In genomic region chr11:48021201-48021820, GRCh38 we compare ENCODE assay signal across 7 cellular contexts. TPM values are rescaled to one million over a fixed set of nuclear protein-coding genes. Genes with fewer than 3 reads are reported as not detected.
DNase-seq lines count a peak whose midpoint lies in the region; ATAC-seq and TF ChIP-seq lines count a peak whose summit lies in the region.
"Not testable (repeated sequence)": the region's sequence is repeated elsewhere in the genome, so short reads cannot be mapped to it uniquely, and the experiment has no call there.

No MANE protein-coding gene starts in this region.

- not testable (repeated sequence) for H3K4me3 Mint-ChIP-seq in CD14-positive monocyte; T-cell; activated T-helper 2 cell treated with anti-CD3 and anti-CD28 coated beads, Interferon-gamma antibody, Interleukin-2, Interleukin-4, amounts not matched to agents 10 μg/mL and 5 μg/mL and 100 μg/mL, durations not matched to agents 14 hours and 24 hours and 36 hours (ENCODE audit: low read depth); natural killer cell

- TF ChIP-seq POLR2A in spleen (IDR thresholded peaks at IDR 0.05), result not testable (repeated sequence)

- H3K36me3 Mint-ChIP-seq in CD14-positive monocyte (peaks cover 24 to 28% of the 10 kb centered on the region in 2 donors), T-cell (peaks cover 22% of the 10 kb centered on the region)
- peaks cover 44% of the 10 kb centered on the region for H3K36me3 Mint-ChIP-seq in activated T-helper 2 cell treated with anti-CD3 and anti-CD28 coated beads, Interferon-gamma antibody, Interleukin-2, Interleukin-4, amounts not matched to agents 10 μg/mL and 5 μg/mL and 100 μg/mL, durations not matched to agents 14 hours and 24 hours and 36 hours (ENCODE audit: low read depth)
- not testable (repeated sequence) for H3K36me3 Mint-ChIP-seq in natural killer cell

- not testable (repeated sequence) for DNase-seq in CD14-positive monocyte (ENCODE audit: low spot score); T-cell; activated T-helper 2 cell treated with anti-CD3 and anti-CD28 coated beads, Interferon-gamma antibody, Interleukin-2, Interleukin-4, amounts not matched to agents 10 μg/mL and 5 μg/mL and 100 μg/mL, durations not matched to agents 14 hours and 24 hours and 36 hours (ENCODE audit: low spot score); natural killer cell; spleen
- DNase-seq in NCI-H69 (lab: John Stamatoyannopoulos, UW), result peak; percentile 45

- not testable (repeated sequence) for H3K27me3 Mint-ChIP-seq in CD14-positive monocyte (ENCODE audit: low read depth in 3 of 3); T-cell; activated T-helper 2 cell treated with anti-CD3 and anti-CD28 coated beads, Interferon-gamma antibody, Interleukin-2, Interleukin-4, amounts not matched to agents 10 μg/mL and 5 μg/mL and 100 μg/mL, durations not matched to agents 14 hours and 24 hours and 36 hours (ENCODE audit: low read depth); natural killer cell (ENCODE audit: low read depth in 2 of 2)

- H3K27ac Mint-ChIP-seq in CD14-positive monocyte (peak overlapping the region; percentile 92 to 99 (median 97)), T-cell (peak overlapping the region; percentile 5 to 39), natural killer cell (peak overlapping the region; percentile 99)
- peak overlapping the region; percentile 9 for H3K27ac Mint-ChIP-seq in activated T-helper 2 cell treated with anti-CD3 and anti-CD28 coated beads, Interferon-gamma antibody, Interleukin-2, Interleukin-4, amounts not matched to agents 10 μg/mL and 5 μg/mL and 100 μg/mL, durations not matched to agents 14 hours and 24 hours and 36 hours

- not testable (repeated sequence) for H3K4me3 ChIP-seq in HEK293 (ENCODE audit: low read depth, low read length); spleen

- not testable (repeated sequence) for ATAC-seq in T-cell (replicated peaks in 1 of 4); natural killer cell

- CTCF ChIA-PET in HEK293 (lab: Yijun Ruan, JAX), result not testable (repeated sequence)
- CTCF ChIA-PET in T-cell (lab: Charles Lee), result interaction anchor here in 1 of 2 donors (1.6 kb wide), 1 partner anchor 20 kb away, joined by 8 read pairs; no protein-coding TSS in a partner anchor

- not testable (repeated sequence) for TF ChIP-seq CTCF in CD14-positive monocyte (IDR thresholded peaks at IDR 0.05); HEK293 (tag by site-specific recombination; IDR thresholded peaks at IDR 0.05); natural killer cell (IDR thresholded peaks at IDR 0.05); spleen (IDR thresholded peaks at IDR 0.05 in 8 of 11, conservative IDR thresholded peaks at IDR 0.05 in 3 of 11)

- WGBS in spleen, 5 donors, result 94 to 97% (median 96%) methylated on average over 10 of the region's 10 CpGs

- not testable (repeated sequence) for H3K4me1 ChIP-seq in HEK293 (ENCODE audit: control insufficient read depth, insufficient read depth, low read length)
- H3K4me1 ChIP-seq in spleen, result peaks cover 38 to 100% (median 90%) of the 10 kb centered on the region in 6 donors

- not testable (repeated sequence) for H3K9me3 ChIP-seq in HEK293 (ENCODE audit: control insufficient read depth, insufficient read depth, low read depth, low read length); spleen

- not testable (repeated sequence) for H3K9me3 Mint-ChIP-seq in CD14-positive monocyte; T-cell; activated T-helper 2 cell treated with anti-CD3 and anti-CD28 coated beads, Interferon-gamma antibody, Interleukin-2, Interleukin-4, amounts not matched to agents 10 μg/mL and 5 μg/mL and 100 μg/mL, durations not matched to agents 14 hours and 24 hours and 36 hours; natural killer cell

- intact Hi-C loops in CD14-positive monocyte (cut with micrococcal nuclease), result loop anchor here in 1 of 2 donors (5.0 kb wide), 1 partner anchor 86 kb away; no protein-coding TSS in a partner anchor
- intact Hi-C loops in activated T-helper 2 cell treated with anti-CD3 and anti-CD28 coated beads, Interferon-gamma antibody, Interleukin-2, Interleukin-4, amounts not matched to agents 10 μg/mL and 5 μg/mL and 100 μg/mL, durations not matched to agents 14 hours and 24 hours and 36 hours (cut with micrococcal nuclease), result loop anchor here (2.0 kb wide), 1 partner anchor 13 kb away; no protein-coding TSS in a partner anchor
- intact Hi-C loops in natural killer cell (cut with micrococcal nuclease); spleen (cut with DNase I; ENCODE audit: low total_unique reads): not testable (repeated sequence)

- peaks cover 93% of the 10 kb centered on the region for H3K4me1 Mint-ChIP-seq in CD14-positive monocyte
- peaks cover 58 to 83% (median 65%) of the 10 kb centered on the region in 3 donors for H3K4me1 Mint-ChIP-seq in T-cell
- H3K4me1 Mint-ChIP-seq in activated T-helper 2 cell treated with anti-CD3 and anti-CD28 coated beads, Interferon-gamma antibody, Interleukin-2, Interleukin-4, amounts not matched to agents 10 μg/mL and 5 μg/mL and 100 μg/mL, durations not matched to agents 14 hours and 24 hours and 36 hours (ENCODE audit: low read depth), result peaks cover 69% of the 10 kb centered on the region
- H3K4me1 Mint-ChIP-seq in natural killer cell, result peaks cover 71 to 88% of the 10 kb centered on the region in 2 donors

- not testable (repeated sequence) for H3K36me3 ChIP-seq in HEK293 (ENCODE audit: control insufficient read depth in 2 of 2, insufficient read depth in 1 of 2, low read length in 2 of 2)
- peaks cover 0 to 17% (median 0%) of the 10 kb centered on the region in 6 donors for H3K36me3 ChIP-seq in spleen

- H3K27ac ChIP-seq in HEK293 (ENCODE audit: extremely low read depth, low read depth, low read length), result not testable (repeated sequence)
- peak overlapping the region in 6 of 8 donors; percentile 62 to 90 (median 89) for H3K27ac ChIP-seq in spleen

- POLR2A ChIA-PET in HEK293 (lab: Yijun Ruan, JAX); T-cell (lab: Charles Lee): not testable (repeated sequence)

- not testable (repeated sequence) for H3K27me3 ChIP-seq in spleen (replicated peaks in 1 of 7)

TF ChIP-seq in HEK293, 187 proteins besides CTCF, POLR2A, EP300 and RAD21 (continues in another document):
- peak; percentile 85 for TF ChIP-seq ZBTB8A (tag by site-specific recombination; IDR thresholded peaks at IDR 0.05)
- TF ChIP-seq ZXDB (tag by site-specific recombination; IDR thresholded peaks at IDR 0.05), result peak; percentile 79; the same call in 1 of the 2 replicates
- 0 out of 2 replicates have a peak, but pooled peaks have one; percentile 22 for TF ChIP-seq ZNF202 (tag by site-specific recombination; IDR thresholded peaks at IDR 0.05; ENCODE audit: borderline replicate concordance)
- TF ChIP-seq ZNF555 (tag by site-specific recombination; conservative IDR thresholded peaks at IDR 0.05), result peak; percentile 94
- peak; percentile 65 for TF ChIP-seq ZNF433 (tag by site-specific recombination; IDR thresholded peaks at IDR 0.05; ENCODE audit: low read depth)
- TF ChIP-seq ZNF558 (tag by site-specific recombination; IDR thresholded peaks at IDR 0.05), result peak; percentile 80
- peak; percentile 74; the same call in 1 of the 2 replicates for TF ChIP-seq ZNF140 (tag by site-specific recombination; IDR thresholded peaks at IDR 0.05)
- TF ChIP-seq ZNF510 (tag by site-specific recombination; IDR thresholded peaks at IDR 0.05; ENCODE audit: insufficient replicate concordance), result peak; percentile 57
- peak; percentile 52; the same call in 1 of the 2 replicates for TF ChIP-seq ZNF266 (tag by site-specific recombination; IDR thresholded peaks at IDR 0.05; ENCODE audit: low read depth)
- peak; percentile 76; the same call in 1 of the 2 replicates for TF ChIP-seq ZNF560 (tag by site-specific recombination; IDR thresholded peaks at IDR 0.05; ENCODE audit: borderline replicate concordance)
- TF ChIP-seq ZNF292 (tag by site-specific recombination; IDR thresholded peaks at IDR 0.05; ENCODE audit: borderline replicate concordance, low read depth), result 0 out of 2 replicates have a peak, but pooled peaks have one; percentile 21

RNA-seq across cellular contexts. Expression of gene PTPRJ, which starts 41.0 kb away (rescaled TPM):
- polyA plus RNA-seq in CD14-positive monocyte (10 to 100 TPM in 1 of 2 donors, 1 to 10 TPM in 1; 10.0 to 14.6 TPM), spleen (10 to 100 TPM in 1 of 3 donors, 1 to 10 TPM in 2; 6.4 to 11.6 (median 10.0) TPM)
- total RNA-seq in T-cell (10 to 100 TPM; 44.8 to 71.0 (median 57.9) TPM), natural killer cell (100 to 1,000 TPM; 110 to 127 (median 111) TPM), spleen (100 to 1,000 TPM in 4 of 7 donors, 10 to 100 TPM in 3; 63.7 to 135 (median 100) TPM)
- 50.9 and 53.2 TPM in 2 replicates for total RNA-seq in activated T-helper 2 cell treated with anti-CD3 and anti-CD28 coated beads, Interferon-gamma antibody, Interleukin-2, Interleukin-4, amounts not matched to agents 10 μg/mL and 5 μg/mL and 100 μg/mL, durations not matched to agents 14 hours and 24 hours and 36 hours

Comparison
In these comparisons a context has a peak if more than half of its experiments do, and no peak if none do; other contexts are left out.
1. H3K27ac Mint-ChIP-seq: peak in every context shown above with its lines; median percentile 99 in natural killer cell; 97 in CD14-positive monocyte; 22 in T-cell; 9 in activated T-helper 2 cell treated with anti-CD3 and anti-CD28 coated beads, Interferon-gamma antibody, Interleukin-2, Interleukin-4, amounts not matched to agents 10 μg/mL and 5 μg/mL and 100 μg/mL, durations not matched to agents 14 hours and 24 hours and 36 hours.